Comparison of ENCODE assay signal across 1 cellular context in genomic region chr6:1055015-1055921, GRCh38.
TF ChIP-seq lines count a peak whose summit lies in the region.

No MANE protein-coding gene starts in this region.

TF ChIP-seq in HepG2, 621 proteins besides CTCF, POLR2A, EP300 and RAD21 (continued from another document and continues in another):
- TF ChIP-seq SNAPC5 (CRISPR knock-in tag; IDR thresholded peaks at IDR 0.05; ENCODE audit: borderline replicate concordance) (peak; percentile 90; the same call in 1 of the 2 replicates), NCOR1 (IDR thresholded peaks at IDR 0.05; ENCODE audit: borderline replicate concordance, low read length) (peak; percentile 100), ZNF317 (CRISPR knock-in tag; IDR thresholded peaks at IDR 0.05) (peak; percentile 79; the same call in 1 of the 2 replicates), ZHX2 (IDR thresholded peaks at IDR 0.05; ENCODE audit: low read depth) (no peak), ZHX2 (CRISPR knock-in tag; IDR thresholded peaks at IDR 0.05; ENCODE audit: borderline replicate concordance) (peak; percentile 89; the same call in 1 of the 2 replicates), TFDP1 (CRISPR knock-in tag; IDR thresholded peaks at IDR 0.05; ENCODE audit: borderline replicate concordance) (peak; percentile 46; the same call in 1 of the 2 replicates), ZNF652 (CRISPR knock-in tag; IDR thresholded peaks at IDR 0.05; ENCODE audit: borderline replicate concordance, low read depth) (peak; percentile 31; the same call in 1 of the 2 replicates), ZNF138 (CRISPR knock-in tag; IDR thresholded peaks at IDR 0.05; ENCODE audit: low read depth) (no peak), BHLHE40 (IDR thresholded peaks at IDR 0.05; ENCODE audit: low read length) (peak; percentile 57; the same call in 1 of the 2 replicates), KMT2B (CRISPR knock-in tag; IDR thresholded peaks at IDR 0.05) (peak; percentile 60; the same call in 1 of the 2 replicates), REST (IDR thresholded peaks at IDR 0.05; ENCODE audit: borderline replicate concordance in 1 of 2, low read depth in 1 of 2, low read length in 2 of 2) (peak in 1 of 2 experiments; percentile 78; a peak in 2 of 4 replicates), TBP (CRISPR knock-in tag; IDR thresholded peaks at IDR 0.05) (no peak; the same call in 1 of the 2 replicates), NR2F2 (IDR thresholded peaks at IDR 0.05; ENCODE audit: borderline replicate concordance, low read depth) (peak; percentile 87), HHEX (CRISPR knock-in tag; IDR thresholded peaks at IDR 0.05) (peak; percentile 66), BRF2 (CRISPR knock-in tag; IDR thresholded peaks at IDR 0.05) (peak; percentile 76; the same call in 1 of the 2 replicates), SNAPC2 (CRISPR knock-in tag; IDR thresholded peaks at IDR 0.05) (peak; percentile 99), AGO2 (optimal IDR thresholded peaks at IDR 0.05; ENCODE audit: low read depth, low read length) (no peak), KMT2A (CRISPR knock-in tag; IDR thresholded peaks at IDR 0.05) (peak; percentile 22; the same call in 1 of the 2 replicates), GZF1 (CRISPR knock-in tag; IDR thresholded peaks at IDR 0.05) (peak; percentile 50; the same call in 1 of the 2 replicates), SMARCC2 (IDR thresholded peaks at IDR 0.05) (no peak), SRSF4 (IDR thresholded peaks at IDR 0.05; ENCODE audit: low read depth, low read length, poor library complexity, severe bottlenecking) (no peak), ZSCAN12 (CRISPR knock-in tag; IDR thresholded peaks at IDR 0.05) (no peak), YEATS4 (CRISPR knock-in tag; IDR thresholded peaks at IDR 0.05; ENCODE audit: borderline replicate concordance) (peak; percentile 70), NFKBIZ (CRISPR knock-in tag; IDR thresholded peaks at IDR 0.05) (peak; percentile 97), ZMYM4 (CRISPR knock-in tag; IDR thresholded peaks at IDR 0.05) (peak; percentile 87), ZNF263 (CRISPR knock-in tag; IDR thresholded peaks at IDR 0.05) (peak; percentile 56; the same call in 1 of the 2 replicates), EED (CRISPR knock-in tag; IDR thresholded peaks at IDR 0.05) (no peak), ARID2 (CRISPR knock-in tag; IDR thresholded peaks at IDR 0.05; ENCODE audit: borderline replicate concordance) (peak; percentile 83; the same call in 1 of the 2 replicates), ZNF143 (CRISPR knock-in tag; IDR thresholded peaks at IDR 0.05) (peak; percentile 66), RELA (CRISPR knock-in tag; IDR thresholded peaks at IDR 0.05) (peak; percentile 93), THAP11 (CRISPR knock-in tag; IDR thresholded peaks at IDR 0.05) (peak; percentile 73), LCORL (IDR thresholded peaks at IDR 0.05) (0 out of 2 replicates have a peak, but pooled peaks have one; percentile 47), LCORL (CRISPR knock-in tag; IDR thresholded peaks at IDR 0.05) (peak; percentile 89; the same call in 1 of the 2 replicates), KLF13 (CRISPR knock-in tag; IDR thresholded peaks at IDR 0.05) (no peak), MTERF4 (CRISPR knock-in tag; IDR thresholded peaks at IDR 0.05) (peak; percentile 78; the same call in 1 of the 2 replicates), IRF9 (CRISPR knock-in tag; IDR thresholded peaks at IDR 0.05; ENCODE audit: borderline replicate concordance) (peak; percentile 65; the same call in 1 of the 2 replicates), BCL3 (CRISPR knock-in tag; IDR thresholded peaks at IDR 0.05) (peak; percentile 64; the same call in 1 of the 2 replicates), ELF3 (CRISPR knock-in tag; IDR thresholded peaks at IDR 0.05) (peak; percentile 89), TBL1XR1 (IDR thresholded peaks at IDR 0.05; ENCODE audit: borderline replicate concordance, low read length, partially characterized antibody) (peak; percentile 93), MLX (CRISPR knock-in tag; IDR thresholded peaks at IDR 0.05) (peak; percentile 66; the same call in 1 of the 2 replicates), ZBTB20 (CRISPR knock-in tag; IDR thresholded peaks at IDR 0.05; ENCODE audit: borderline replicate concordance, low read depth) (peak; percentile 94; the same call in 1 of the 2 replicates), KDM2A (CRISPR knock-in tag; IDR thresholded peaks at IDR 0.05; ENCODE audit: borderline replicate concordance, low read depth) (peak; percentile 77; the same call in 1 of the 2 replicates), ZNF724P (CRISPR knock-in tag; IDR thresholded peaks at IDR 0.05; ENCODE audit: borderline replicate concordance) (peak; percentile 60; the same call in 1 of the 2 replicates), ZNF773 (CRISPR knock-in tag; IDR thresholded peaks at IDR 0.05; ENCODE audit: borderline replicate concordance) (no peak), ZSCAN30 (CRISPR knock-in tag; IDR thresholded peaks at IDR 0.05) (peak; percentile 45; the same call in 1 of the 2 replicates), MEF2D (CRISPR knock-in tag; IDR thresholded peaks at IDR 0.05) (peak; percentile 82; the same call in 1 of the 2 replicates)
